Comparison of ENCODE assay signal across 1 cellular context in the genomic region with DNA sequence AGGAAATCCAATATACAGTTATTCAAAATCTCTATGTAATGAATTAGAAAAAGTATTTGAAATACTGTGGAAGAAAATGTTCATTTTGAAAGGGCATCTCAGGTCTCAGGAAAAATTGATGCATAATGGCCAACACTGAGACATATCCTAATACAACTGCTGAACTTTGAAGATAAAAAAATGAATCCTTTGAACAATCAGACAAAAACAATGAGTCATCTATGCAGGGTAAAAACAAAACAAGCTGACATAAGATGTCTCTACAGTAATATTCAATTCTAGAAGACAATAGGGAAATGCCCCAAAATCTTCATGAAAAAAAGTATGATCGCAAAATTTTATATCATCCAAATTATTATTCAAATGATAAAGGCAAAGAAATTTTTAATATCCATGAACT.
TF ChIP-seq lines count a peak whose summit lies in the region.

No MANE protein-coding gene starts in this region.

TF ChIP-seq in K562, 482 proteins besides CTCF, POLR2A, EP300 and RAD21 (continues in another document):
- TF ChIP-seq FOXK2 (conservative IDR thresholded peaks at IDR 0.05 in 1 of 2, IDR thresholded peaks at IDR 0.05 in 1 of 2; ENCODE audit: low read depth in 2 of 2) (0 out of 4 replicates have a peak, but pooled peaks of 1 of the 2 experiments have one; percentile 46), ZNF280B (CRISPR knock-in tag; IDR thresholded peaks at IDR 0.05) (no peak), NUFIP1 (IDR thresholded peaks at IDR 0.05; ENCODE audit: partially characterized antibody) (no peak), THAP7 (CRISPR knock-in tag; IDR thresholded peaks at IDR 0.05) (no peak), ZNF41 (CRISPR knock-in tag; conservative IDR thresholded peaks at IDR 0.05) (no peak), ZFP36 (IDR thresholded peaks at IDR 0.05; ENCODE audit: low read depth, low read length, partially characterized antibody) (no peak), MITF (IDR thresholded peaks at IDR 0.05) (no peak), HDAC1 (IDR thresholded peaks at IDR 0.05) (no peak), DIDO1 (tag; IDR thresholded peaks at IDR 0.05; ENCODE audit: low read depth) (no peak), ZNF384 (IDR thresholded peaks at IDR 0.05; ENCODE audit: low read depth, low read length) (0 out of 2 replicates have a peak, but pooled peaks have one; percentile 28), LEF1 (IDR thresholded peaks at IDR 0.05) (peak; percentile 49; the same call in 1 of the 2 replicates), KDM5B (IDR thresholded peaks at IDR 0.05; ENCODE audit: insufficient replicate concordance, low read depth, low read length) (no peak), USF1 (CRISPR knock-in tag; IDR thresholded peaks at IDR 0.05) (no peak), POLR2G (IDR thresholded peaks at IDR 0.05; ENCODE audit: low read depth, low read length) (no peak), TGIF2 (CRISPR knock-in tag; IDR thresholded peaks at IDR 0.05) (no peak), ZNF695 (CRISPR knock-in tag; IDR thresholded peaks at IDR 0.05) (no peak), SIN3B (IDR thresholded peaks at IDR 0.05; ENCODE audit: low read depth) (no peak), ZNF830 (CRISPR knock-in tag; IDR thresholded peaks at IDR 0.05) (no peak), HOMEZ (CRISPR knock-in tag; IDR thresholded peaks at IDR 0.05) (no peak), ZNF707 (CRISPR knock-in tag; conservative IDR thresholded peaks at IDR 0.05) (no peak), MYC (IDR thresholded peaks at IDR 0.05; ENCODE audit: low read depth, low read length) (no peak), MYC (CRISPR knock-in tag; IDR thresholded peaks at IDR 0.05; ENCODE audit: borderline replicate concordance, low read depth) (no peak), CC2D1A (IDR thresholded peaks at IDR 0.05) (no peak), DDX20 (tag; IDR thresholded peaks at IDR 0.05; ENCODE audit: low read depth) (no peak), ARID1B (IDR thresholded peaks at IDR 0.05) (peak; percentile 77), ZNF311 (CRISPR knock-in tag; IDR thresholded peaks at IDR 0.05) (no peak), FOSL1 (tag; conservative IDR thresholded peaks at IDR 0.05) (peak; percentile 95), BCLAF1 (IDR thresholded peaks at IDR 0.05; ENCODE audit: borderline replicate concordance in 1 of 2, control insufficient read depth in 1 of 2, low read depth in 2 of 2, low read length in 1 of 2) (no peak), PRMT5 (CRISPR knock-in tag; IDR thresholded peaks at IDR 0.05) (no peak), NR2F6 (CRISPR knock-in tag; IDR thresholded peaks at IDR 0.05) (no peak), TRIM25 (IDR thresholded peaks at IDR 0.05; ENCODE audit: borderline replicate concordance) (no peak), MAFK (IDR thresholded peaks at IDR 0.05; ENCODE audit: low read length) (peak; percentile 47; the same call in 1 of the 2 replicates), CBFA2T2 (conservative IDR thresholded peaks at IDR 0.05) (no peak), CXXC5 (CRISPR knock-in tag; IDR thresholded peaks at IDR 0.05) (no peak), HDAC3 (IDR thresholded peaks at IDR 0.05; ENCODE audit: borderline replicate concordance, partially characterized antibody) (no peak)
- TF ChIP-seq, protein P1, sequence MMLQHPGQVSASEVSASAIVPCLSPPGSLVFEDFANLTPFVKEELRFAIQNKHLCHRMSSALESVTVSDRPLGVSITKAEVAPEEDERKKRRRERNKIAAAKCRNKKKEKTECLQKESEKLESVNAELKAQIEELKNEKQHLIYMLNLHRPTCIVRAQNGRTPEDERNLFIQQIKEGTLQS (IDR thresholded peaks at IDR 0.05), result peak; percentile 87
- TF ChIP-seq, protein P1 (CRISPR knock-in tag; conservative IDR thresholded peaks at IDR 0.05), result no peak
- TF ChIP-seq, protein P2, sequence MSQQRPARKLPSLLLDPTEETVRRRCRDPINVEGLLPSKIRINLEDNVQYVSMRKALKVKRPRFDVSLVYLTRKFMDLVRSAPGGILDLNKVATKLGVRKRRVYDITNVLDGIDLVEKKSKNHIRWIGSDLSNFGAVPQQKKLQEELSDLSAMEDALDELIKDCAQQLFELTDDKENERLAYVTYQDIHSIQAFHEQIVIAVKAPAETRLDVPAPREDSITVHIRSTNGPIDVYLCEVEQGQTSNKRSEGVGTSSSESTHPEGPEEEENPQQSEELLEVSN (IDR thresholded peaks at IDR 0.05; ENCODE audit: borderline replicate concordance in 1 of 2, extremely low read depth in 1 of 2, insufficient read depth in 1 of 2, insufficient read length in 1 of 2, low read depth in 1 of 2, low read length in 1 of 2, poor library complexity in 1 of 2, severe bottlenecking in 1 of 2), result no peak
- TF ChIP-seq, protein P3, sequence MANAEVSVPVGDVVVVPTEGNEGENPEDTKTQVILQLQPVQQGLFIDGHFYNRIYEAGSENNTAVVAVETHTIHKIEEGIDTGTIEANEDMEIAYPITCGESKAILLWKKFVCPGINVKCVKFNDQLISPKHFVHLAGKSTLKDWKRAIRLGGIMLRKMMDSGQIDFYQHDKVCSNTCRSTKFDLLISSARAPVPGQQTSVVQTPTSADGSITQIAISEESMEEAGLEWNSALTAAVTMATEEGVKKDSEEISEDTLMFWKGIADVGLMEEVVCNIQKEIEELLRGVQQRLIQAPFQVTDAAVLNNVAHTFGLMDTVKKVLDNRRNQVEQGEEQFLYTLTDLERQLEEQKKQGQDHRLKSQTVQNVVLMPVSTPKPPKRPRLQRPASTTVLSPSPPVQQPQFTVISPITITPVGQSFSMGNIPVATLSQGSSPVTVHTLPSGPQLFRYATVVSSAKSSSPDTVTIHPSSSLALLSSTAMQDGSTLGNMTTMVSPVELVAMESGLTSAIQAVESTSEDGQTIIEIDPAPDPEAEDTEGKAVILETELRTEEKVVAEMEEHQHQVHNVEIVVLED (CRISPR knock-in tag; IDR thresholded peaks at IDR 0.05), result no peak
- TF ChIP-seq, protein P4, sequence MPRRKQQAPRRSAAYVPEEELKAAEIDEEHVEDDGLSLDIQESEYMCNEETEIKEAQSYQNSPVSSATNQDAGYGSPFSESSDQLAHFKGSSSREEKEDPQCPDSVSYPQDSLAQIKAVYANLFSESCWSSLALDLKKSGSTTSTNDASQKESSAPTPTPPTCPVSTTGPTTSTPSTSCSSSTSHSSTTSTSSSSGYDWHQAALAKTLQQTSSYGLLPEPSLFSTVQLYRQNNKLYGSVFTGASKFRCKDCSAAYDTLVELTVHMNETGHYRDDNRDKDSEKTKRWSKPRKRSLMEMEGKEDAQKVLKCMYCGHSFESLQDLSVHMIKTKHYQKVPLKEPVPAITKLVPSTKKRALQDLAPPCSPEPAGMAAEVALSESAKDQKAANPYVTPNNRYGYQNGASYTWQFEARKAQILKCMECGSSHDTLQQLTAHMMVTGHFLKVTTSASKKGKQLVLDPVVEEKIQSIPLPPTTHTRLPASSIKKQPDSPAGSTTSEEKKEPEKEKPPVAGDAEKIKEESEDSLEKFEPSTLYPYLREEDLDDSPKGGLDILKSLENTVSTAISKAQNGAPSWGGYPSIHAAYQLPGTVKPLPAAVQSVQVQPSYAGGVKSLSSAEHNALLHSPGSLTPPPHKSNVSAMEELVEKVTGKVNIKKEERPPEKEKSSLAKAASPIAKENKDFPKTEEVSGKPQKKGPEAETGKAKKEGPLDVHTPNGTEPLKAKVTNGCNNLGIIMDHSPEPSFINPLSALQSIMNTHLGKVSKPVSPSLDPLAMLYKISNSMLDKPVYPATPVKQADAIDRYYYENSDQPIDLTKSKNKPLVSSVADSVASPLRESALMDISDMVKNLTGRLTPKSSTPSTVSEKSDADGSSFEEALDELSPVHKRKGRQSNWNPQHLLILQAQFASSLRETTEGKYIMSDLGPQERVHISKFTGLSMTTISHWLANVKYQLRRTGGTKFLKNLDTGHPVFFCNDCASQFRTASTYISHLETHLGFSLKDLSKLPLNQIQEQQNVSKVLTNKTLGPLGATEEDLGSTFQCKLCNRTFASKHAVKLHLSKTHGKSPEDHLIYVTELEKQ (CRISPR knock-in tag; IDR thresholded peaks at IDR 0.05), result no peak
